1 cellular context compared by ENCODE assay signal in the genomic region with DNA sequence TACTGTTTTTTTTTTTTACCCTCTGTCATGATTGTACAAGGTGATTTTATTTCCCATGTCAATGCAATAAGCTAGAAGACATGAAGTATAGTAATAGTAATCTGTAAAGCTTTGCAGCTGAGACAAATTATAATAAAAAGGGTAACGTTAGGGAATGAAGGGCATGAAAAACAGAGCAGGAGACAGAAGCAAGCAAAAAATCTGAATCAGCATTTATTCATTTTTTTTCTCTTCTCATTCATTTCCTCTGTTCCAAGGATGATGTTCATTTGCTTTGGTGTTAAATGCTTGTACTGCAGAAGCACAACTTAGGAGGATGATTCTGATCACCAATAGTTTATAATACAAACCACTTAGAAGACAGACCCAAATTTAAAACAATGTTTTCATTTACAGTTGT.
TF ChIP-seq lines count a peak whose summit lies in the region.

No MANE protein-coding gene starts in this region.

TF ChIP-seq in GM23338, 12 proteins besides CTCF, POLR2A, EP300 and RAD21 (continued from another document):
- TF ChIP-seq, protein P1, sequence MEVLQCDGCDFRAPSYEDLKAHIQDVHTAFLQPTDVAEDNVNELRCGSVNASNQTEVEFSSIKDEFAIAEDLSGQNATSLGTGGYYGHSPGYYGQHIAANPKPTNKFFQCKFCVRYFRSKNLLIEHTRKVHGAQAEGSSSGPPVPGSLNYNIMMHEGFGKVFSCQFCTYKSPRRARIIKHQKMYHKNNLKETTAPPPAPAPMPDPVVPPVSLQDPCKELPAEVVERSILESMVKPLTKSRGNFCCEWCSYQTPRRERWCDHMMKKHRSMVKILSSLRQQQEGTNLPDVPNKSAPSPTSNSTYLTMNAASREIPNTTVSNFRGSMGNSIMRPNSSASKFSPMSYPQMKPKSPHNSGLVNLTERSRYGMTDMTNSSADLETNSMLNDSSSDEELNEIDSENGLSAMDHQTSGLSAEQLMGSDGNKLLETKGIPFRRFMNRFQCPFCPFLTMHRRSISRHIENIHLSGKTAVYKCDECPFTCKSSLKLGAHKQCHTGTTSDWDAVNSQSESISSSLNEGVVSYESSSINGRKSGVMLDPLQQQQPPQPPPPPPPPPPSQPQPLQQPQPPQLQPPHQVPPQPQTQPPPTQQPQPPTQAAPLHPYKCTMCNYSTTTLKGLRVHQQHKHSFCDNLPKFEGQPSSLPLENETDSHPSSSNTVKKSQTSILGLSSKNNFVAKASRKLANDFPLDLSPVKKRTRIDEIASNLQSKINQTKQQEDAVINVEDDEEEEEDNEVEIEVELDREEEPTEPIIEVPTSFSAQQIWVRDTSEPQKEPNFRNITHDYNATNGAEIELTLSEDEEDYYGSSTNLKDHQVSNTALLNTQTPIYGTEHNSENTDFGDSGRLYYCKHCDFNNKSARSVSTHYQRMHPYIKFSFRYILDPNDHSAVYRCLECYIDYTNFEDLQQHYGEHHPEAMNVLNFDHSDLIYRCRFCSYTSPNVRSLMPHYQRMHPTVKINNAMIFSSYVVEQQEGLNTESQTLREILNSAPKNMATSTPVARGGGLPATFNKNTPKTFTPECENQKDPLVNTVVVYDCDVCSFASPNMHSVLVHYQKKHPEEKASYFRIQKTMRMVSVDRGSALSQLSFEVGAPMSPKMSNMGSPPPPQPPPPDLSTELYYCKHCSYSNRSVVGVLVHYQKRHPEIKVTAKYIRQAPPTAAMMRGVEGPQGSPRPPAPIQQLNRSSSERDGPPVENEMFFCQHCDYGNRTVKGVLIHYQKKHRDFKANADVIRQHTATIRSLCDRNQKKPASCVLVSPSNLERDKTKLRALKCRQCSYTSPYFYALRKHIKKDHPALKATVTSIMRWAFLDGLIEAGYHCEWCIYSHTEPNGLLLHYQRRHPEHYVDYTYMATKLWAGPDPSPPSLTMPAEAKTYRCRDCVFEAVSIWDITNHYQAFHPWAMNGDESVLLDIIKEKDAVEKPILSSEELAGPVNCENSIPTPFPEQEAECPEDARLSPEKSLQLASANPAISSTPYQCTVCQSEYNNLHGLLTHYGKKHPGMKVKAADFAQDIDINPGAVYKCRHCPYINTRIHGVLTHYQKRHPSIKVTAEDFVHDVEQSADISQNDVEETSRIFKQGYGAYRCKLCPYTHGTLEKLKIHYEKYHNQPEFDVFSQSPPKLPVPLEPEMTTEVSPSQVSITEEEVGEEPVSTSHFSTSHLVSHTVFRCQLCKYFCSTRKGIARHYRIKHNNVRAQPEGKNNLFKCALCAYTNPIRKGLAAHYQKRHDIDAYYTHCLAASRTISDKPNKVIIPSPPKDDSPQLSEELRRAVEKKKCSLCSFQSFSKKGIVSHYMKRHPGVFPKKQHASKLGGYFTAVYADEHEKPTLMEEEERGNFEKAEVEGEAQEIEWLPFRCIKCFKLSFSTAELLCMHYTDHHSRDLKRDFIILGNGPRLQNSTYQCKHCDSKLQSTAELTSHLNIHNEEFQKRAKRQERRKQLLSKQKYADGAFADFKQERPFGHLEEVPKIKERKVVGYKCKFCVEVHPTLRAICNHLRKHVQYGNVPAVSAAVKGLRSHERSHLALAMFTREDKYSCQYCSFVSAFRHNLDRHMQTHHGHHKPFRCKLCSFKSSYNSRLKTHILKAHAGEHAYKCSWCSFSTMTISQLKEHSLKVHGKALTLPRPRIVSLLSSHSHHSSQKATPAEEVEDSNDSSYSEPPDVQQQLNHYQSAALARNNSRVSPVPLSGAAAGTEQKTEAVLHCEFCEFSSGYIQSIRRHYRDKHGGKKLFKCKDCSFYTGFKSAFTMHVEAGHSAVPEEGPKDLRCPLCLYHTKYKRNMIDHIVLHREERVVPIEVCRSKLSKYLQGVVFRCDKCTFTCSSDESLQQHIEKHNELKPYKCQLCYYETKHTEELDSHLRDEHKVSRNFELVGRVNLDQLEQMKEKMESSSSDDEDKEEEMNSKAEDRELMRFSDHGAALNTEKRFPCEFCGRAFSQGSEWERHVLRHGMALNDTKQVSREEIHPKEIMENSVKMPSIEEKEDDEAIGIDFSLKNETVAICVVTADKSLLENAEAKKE (CRISPR knock-in tag; IDR thresholded peaks at IDR 0.05), result no peak
- no peak for TF ChIP-seq EZH2phosphoT487 (IDR thresholded peaks at IDR 0.05; ENCODE audit: unreplicated experiment)
